In genomic region chr16:74606521-74607309, GRCh38 we compare ENCODE assay signal across 8 cellular contexts. TPM values are rescaled to one million over a fixed set of nuclear protein-coding genes. Genes with fewer than 3 reads are reported as not detected.
DNase-seq lines count a peak whose midpoint lies in the region; ATAC-seq and TF ChIP-seq lines count a peak whose summit lies in the region.

TSS of gene GLG1 (minus strand) at chr16:74607114. CDS start at chr16:74607094, 20 bp downstream.

- no peaks in the 10 kb centered on the region for H3K9me3 Mint-ChIP-seq in activated T-helper 17 cell treated with anti-CD3 and anti-CD28 coated beads, Interleukin-2, amount 50 U/mL, for 72 hours
- H3K9me3 Mint-ChIP-seq in natural killer cell, result no peaks in the 10 kb centered on the region

- H3K9me3 ChIP-seq in fibroblast of lung (ENCODE audit: control insufficient read depth, insufficient read depth, low read depth, low read length), result no peaks in the 10 kb centered on the region

- peak; percentile 62 for DNase-seq in DMS79 (lab: John Stamatoyannopoulos, UW)
- DNase-seq in Jurkat, Clone E6-1 (ENCODE audit: low read depth, low spot score), result peak; percentile 88
- DNase-seq in RPMI7951 (ENCODE audit: low read depth), result peak; percentile 88
- DNase-seq in fibroblast of lung (ENCODE audit: low read depth in 2 of 2), result peak; percentile 90 to 91
- DNase-seq in natural killer cell, result peak; percentile 93
- peak; percentile 83 to 93 (median 86) for DNase-seq in stimulated activated naive CD4-positive, alpha-beta T cell (lab: John Stamatoyannopoulos, UW)

- H3K27ac Mint-ChIP-seq in activated T-helper 17 cell treated with anti-CD3 and anti-CD28 coated beads, Interleukin-2, amount 50 U/mL, for 72 hours, result peak within 1 kb of the TSS; percentile 97
- H3K27ac Mint-ChIP-seq in natural killer cell, result peak within 1 kb of the TSS; percentile 94 to 95

- peaks cover 19% of the 10 kb centered on the region for H3K36me3 Mint-ChIP-seq in activated T-helper 17 cell treated with anti-CD3 and anti-CD28 coated beads, Interleukin-2, amount 50 U/mL, for 72 hours (ENCODE audit: low read depth)
- H3K36me3 Mint-ChIP-seq in natural killer cell, result no peaks in the 10 kb centered on the region

- H3K27me3 ChIP-seq in fibroblast of lung (ENCODE audit: control insufficient read depth, insufficient read depth, low read length), result no peaks in the 10 kb centered on the region

- TF ChIP-seq CTCF in fibroblast of lung (conservative IDR thresholded peaks at IDR 0.05 in 1 of 2, IDR thresholded peaks at IDR 0.05 in 1 of 2; ENCODE audit: low read depth in 1 of 2, low read length in 2 of 2) (no peak), natural killer cell (IDR thresholded peaks at IDR 0.05) (no peak)

- peak within 1 kb of the TSS; percentile 92 for H3K27ac ChIP-seq in fibroblast of lung (ENCODE audit: insufficient read depth, low read length)

- peak within 1 kb of the TSS; percentile 96 for H2AFZ ChIP-seq in fibroblast of lung (ENCODE audit: low read length)

- H3K4me3 ChIP-seq in Jurkat, Clone E6-1 (ENCODE audit: low read length), result peak within 1 kb of the TSS; percentile 76
- H3K4me3 ChIP-seq in fibroblast of lung (replicated peaks in 1 of 4; ENCODE audit: control extremely low read depth in 1 of 4, insufficient read depth in 1 of 4, low read depth in 3 of 4, low read length in 4 of 4), result peak within 1 kb of the TSS; percentile 91 to 98 (median 96)

- H3K9ac ChIP-seq in fibroblast of lung (ENCODE audit: insufficient read depth, low read length), result peak within 1 kb of the TSS; percentile 99

- peaks cover 46% of the 10 kb centered on the region for H3K79me2 ChIP-seq in fibroblast of lung (ENCODE audit: control insufficient read depth, insufficient read depth, low read length)

- H3K4me1 ChIP-seq in fibroblast of lung (ENCODE audit: control insufficient read depth, extremely low read depth, insufficient read depth, low read length), result peaks cover 6% of the 10 kb centered on the region

- no peaks in the 10 kb centered on the region for H3K27me3 Mint-ChIP-seq in activated T-helper 17 cell treated with anti-CD3 and anti-CD28 coated beads, Interleukin-2, amount 50 U/mL, for 72 hours
- no peaks in the 10 kb centered on the region for H3K27me3 Mint-ChIP-seq in natural killer cell (ENCODE audit: low read depth in 2 of 2)

- ATAC-seq in GM21717 (IDR thresholded peaks at IDR 0.05; ENCODE audit: unreplicated experiment), result peak; percentile 96
- peak; percentile 96 for ATAC-seq in activated T-helper 17 cell treated with anti-CD3 and anti-CD28 coated beads, Interleukin-2, amount 50 U/mL, for 72 hours (replicated peaks)
- ATAC-seq in natural killer cell, result peak; percentile 95 to 99 (median 96)

- peaks cover 32% of the 10 kb centered on the region for H3K4me1 Mint-ChIP-seq in activated T-helper 17 cell treated with anti-CD3 and anti-CD28 coated beads, Interleukin-2, amount 50 U/mL, for 72 hours
- H3K4me1 Mint-ChIP-seq in natural killer cell, result peaks cover 40 to 48% of the 10 kb centered on the region in 2 donors

- H3K4me3 Mint-ChIP-seq in activated T-helper 17 cell treated with anti-CD3 and anti-CD28 coated beads, Interleukin-2, amount 50 U/mL, for 72 hours, result peak within 1 kb of the TSS; percentile 97
- H3K4me3 Mint-ChIP-seq in natural killer cell, result peak within 1 kb of the TSS; percentile 95

- no peaks in the 10 kb centered on the region for H4K20me1 ChIP-seq in fibroblast of lung (ENCODE audit: control insufficient read depth, extremely low read depth, insufficient read depth, low read length)

- H3K36me3 ChIP-seq in fibroblast of lung (ENCODE audit: control insufficient read depth, insufficient read depth, low read length), result no peaks in the 10 kb centered on the region

- intact Hi-C loops in natural killer cell (cut with micrococcal nuclease), result loop anchor here (1.0 kb wide), 1 partner anchor 42 kb away; no protein-coding TSS in a partner anchor

- H3K4me2 ChIP-seq in fibroblast of lung (ENCODE audit: extremely low read depth, insufficient read depth, low read length), result peak within 1 kb of the TSS; percentile 92

RNA-seq across cellular contexts. Expression of gene GLG1, which starts in this region (rescaled TPM):
- polyA plus RNA-seq in Jurkat, Clone E6-1 (2012; ENCODE audit: insufficient read depth, insufficient read length), result 70.4 TPM
- 70.9 and 73.4 TPM in 2 replicates for total RNA-seq in RPMI7951 (2014; rRNA removed; shearing (Covaris generic))
- 10 to 100 TPM; 62.6 to 74.1 TPM for total RNA-seq in activated T-helper 17 cell treated with anti-CD3 and anti-CD28 coated beads, Interleukin-2, amount 50 U/mL, for 72 hours
- total RNA-seq in fibroblast of lung (97.6 and 138 TPM in 2 replicates), natural killer cell (100 to 1,000 TPM; 184 to 225 (median 188) TPM)
- polyA plus RNA-seq in fibroblast of lung, result 150 and 176 TPM in 2 replicates
- polyA plus RNA-seq in fibroblast of lung (2012), result 117 and 134 TPM in 2 replicates
- 197 and 260 TPM in 2 replicates for polyA minus RNA-seq in fibroblast of lung (ENCODE audit: low replicate concordance)

Comparison
In these comparisons a context has a peak if more than half of its experiments do, and no peak if none do; other contexts are left out.
1. Peak in every context shown above with its lines: DNase-seq, ATAC-seq, H3K4me3 ChIP-seq and H3K27ac ChIP-seq.